In the genomic region with DNA sequence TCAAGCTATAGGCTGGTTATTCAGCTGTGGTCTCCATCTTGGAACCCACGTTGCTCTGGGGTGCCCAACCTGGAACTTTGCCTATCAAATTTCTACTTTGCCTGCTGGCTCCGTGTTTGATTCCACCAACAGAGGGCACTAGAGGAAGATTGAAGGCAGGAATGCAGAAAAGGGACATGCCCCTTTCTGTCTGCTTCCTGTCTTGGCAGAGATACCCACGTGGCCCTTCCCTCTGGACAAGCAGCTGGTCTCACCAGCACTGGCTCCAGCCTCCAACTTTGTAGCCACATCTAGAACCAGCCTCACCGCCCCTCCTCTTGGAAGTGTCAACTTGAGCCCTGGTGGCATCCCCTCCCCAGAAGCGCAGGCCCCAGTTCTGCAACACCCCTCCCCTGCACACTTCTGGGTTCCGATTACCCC, we compare ENCODE assay signal across 8 cellular contexts. TPM values are rescaled to one million over a fixed set of nuclear protein-coding genes. Genes with fewer than 3 reads are reported as not detected.
DNase-seq lines count a peak whose midpoint lies in the region; TF ChIP-seq lines count a peak whose summit lies in the region.

No MANE protein-coding gene starts in this region.

- no peaks in the 10 kb centered on the region for H3K4me1 ChIP-seq in MM.1S (ENCODE audit: low read length)
- H3K4me1 ChIP-seq in adrenal gland (replicated peaks in 1 of 2) = no peaks in the 10 kb centered on the region

- DNase-seq in ELF-1 (ENCODE audit: low read depth, low spot score) = peak; percentile 74
- DNase-seq in MM.1S = peak; percentile 63
- peak in 4 of 5 donors; percentile 14 to 76 (median 28) for DNase-seq in T-helper 1 cell
- DNase-seq in adrenal gland = peak; percentile 32 to 73 (median 57)
- DNase-seq in iris pigment epithelial cell (ENCODE audit: low read depth) = peak; percentile 65
- DNase-seq in stimulated activated CD4-positive, alpha-beta T cell treated with anti-CD3 and anti-CD28 coated beads, TNF-alpha, amount 100 ng/mL, for 4 hours (ENCODE audit: low read depth in 3 of 3) = peak; percentile 26 to 33 (median 29)
- no peak for DNase-seq in DMS79 (lab: John Stamatoyannopoulos, UW)
- no peak for DNase-seq in NK-92 (lab: John Stamatoyannopoulos, UW; ENCODE audit: unreplicated experiment)

- WGBS in adrenal gland, 4 donors = 44 to 60% (median 51%) methylated on average over 5 to 6 of the region's 6 CpGs

- TF ChIP-seq CTCF in MM.1S (IDR thresholded peaks at IDR 0.05; ENCODE audit: low read length) = peak; percentile 66
- TF ChIP-seq CTCF in adrenal gland (IDR thresholded peaks at IDR 0.05) = peak in 5 of 6 experiments; percentile 36 to 56 (median 49)

- H3K9me3 ChIP-seq in MM.1S (replicated peaks; ENCODE audit: insufficient read depth, low read length) (no peaks in the 10 kb centered on the region), adrenal gland (replicated peaks in 1 of 3) (no peaks in the 10 kb centered on the region)

- H3K4me3 ChIP-seq in MM.1S (ENCODE audit: low read length) (no peak overlapping the region), adrenal gland (no peak overlapping the region)

- H2AFZ ChIP-seq in MM.1S (ENCODE audit: low read length) = peak overlapping the region; percentile 47

- no peak overlapping the region for H3K4me2 ChIP-seq in MM.1S (ENCODE audit: low read depth, low read length)

- H3K27ac ChIP-seq in MM.1S (ENCODE audit: low read length) (no peak overlapping the region), adrenal gland (no peak overlapping the region)

- no peaks in the 10 kb centered on the region for H4K20me1 ChIP-seq in MM.1S (ENCODE audit: insufficient read depth, low read length)

- no peak for TF ChIP-seq POLR2A in adrenal gland (IDR thresholded peaks at IDR 0.05)

- no peaks in the 10 kb centered on the region for H3F3A ChIP-seq in MM.1S (ENCODE audit: insufficient read depth, low read length)

- H3K79me2 ChIP-seq in MM.1S (ENCODE audit: low read length) = no peaks in the 10 kb centered on the region

- intact Hi-C loops in adrenal gland (cut with DNase I) = no loop called here

- H3K36me3 ChIP-seq in MM.1S (replicated peaks; ENCODE audit: insufficient read depth, low read length) (no peaks in the 10 kb centered on the region), adrenal gland (replicated peaks in 1 of 2) (no peaks in the 10 kb centered on the region)

- H3K27me3 ChIP-seq in MM.1S (replicated peaks; ENCODE audit: insufficient read depth, low read length) (no peaks in the 10 kb centered on the region), adrenal gland (no peaks in the 10 kb centered on the region)

- no peaks in the 10 kb centered on the region for H3K9me2 ChIP-seq in MM.1S (replicated peaks; ENCODE audit: insufficient read depth, low read length)

- no peak overlapping the region for H3K9ac ChIP-seq in MM.1S (ENCODE audit: low read length)

RNA-seq across cellular contexts. Expression of a gene that starts 52.1 kb away (rescaled TPM):
- total RNA-seq in adrenal gland = 1 to 10 TPM; 3.6 to 8.3 (median 5.7) TPM
- polyA plus RNA-seq in adrenal gland = 10 to 100 TPM in 1 of 3 donors, 1 to 10 TPM in 2; 4.9 to 15.5 (median 8.7) TPM

Comparison
In these comparisons a context has a peak if more than half of its experiments do, and no peak if none do; other contexts are left out.
1. DNase-seq: peak in ELF-1 (single experiment), MM.1S (single experiment), T-helper 1 cell (4 of 5), adrenal gland (7 of 7), iris pigment epithelial cell (single experiment) and stimulated activated CD4-positive, alpha-beta T cell treated with anti-CD3 and anti-CD28 coated beads, TNF-alpha, amount 100 ng/mL, for 4 hours (3 of 3); none in DMS79 (single experiment) and NK-92 (single experiment).